ENCODE assay signal across 17 cellular contexts in the genomic region with DNA sequence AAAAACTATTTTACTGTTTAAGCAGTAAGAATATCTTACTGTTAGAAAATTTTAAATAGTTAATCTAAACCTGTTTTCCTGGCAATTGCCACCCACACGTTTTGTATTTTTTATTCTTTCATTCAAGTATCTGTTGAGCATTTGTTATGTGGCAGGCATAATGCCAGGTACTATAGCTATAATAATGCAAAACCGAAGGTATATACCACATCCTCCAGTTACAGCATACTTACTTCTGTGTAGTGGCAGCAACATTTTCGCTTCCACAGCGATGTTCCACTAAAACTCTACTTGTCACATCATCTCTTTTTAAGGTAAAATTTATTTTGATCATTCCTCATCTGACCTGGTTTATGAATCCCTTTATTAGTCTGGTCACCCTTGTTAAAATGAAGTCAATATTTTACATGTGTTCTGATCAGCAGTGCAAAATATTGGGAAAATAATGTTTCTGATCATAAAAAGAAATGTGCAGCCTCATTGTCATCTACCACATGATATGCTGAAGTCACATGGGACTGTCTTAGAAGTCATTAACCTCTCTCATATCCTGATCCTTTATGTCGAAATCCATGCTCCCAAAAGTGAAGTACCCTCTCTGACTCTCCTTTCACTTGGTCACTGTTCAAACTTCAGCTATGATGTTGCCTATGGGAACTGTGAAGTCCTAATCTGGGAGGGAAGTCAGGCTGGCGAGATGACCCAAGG. TPM values are rescaled to one million over a fixed set of nuclear protein-coding genes. Genes with fewer than 3 reads are reported as not detected.
A peak's percentile ranks its signal among the peaks of the same experiment; 100 is the strongest.
DNase-seq lines count a peak whose midpoint lies in the region; ATAC-seq, FAIRE-seq and TF ChIP-seq lines count a peak whose summit lies in the region.
"Had no signal": no experiment of that assay in that cellular context is flagged by ENCODE, and none has a peak within 500 bp of the region (broad histone marks: within the 10 kb centered on the region; RNA-seq: fewer than 3 reads in every experiment).

No MANE protein-coding gene starts in this region.

- peaks cover 18% of the 10 kb centered on the region; the same call in 1 of the 2 replicates for H4K20me1 ChIP-seq in HepG2 (ENCODE audit: insufficient read depth, low read length)

- no peak overlapping the region for H3K4me3 ChIP-seq in right lobe of liver
- no peak overlapping the region for H3K4me3 ChIP-seq in HepG2 (replicated peaks in 1 of 3; ENCODE audit: insufficient read depth in 1 of 3, low read depth in 2 of 3, low read length in 3 of 3)
- no peak overlapping the region for H3K4me3 ChIP-seq in right atrium auricular region
- H3K4me3 ChIP-seq: mucosa of descending colon had no signal

- no peaks in the 10 kb centered on the region for H3K36me3 ChIP-seq in right lobe of liver
- peaks cover 0 to 3% of the 10 kb centered on the region in 2 experiments; a peak in 3 of 5 replicates for H3K36me3 ChIP-seq in HepG2 (replicated peaks in 1 of 2; ENCODE audit: control insufficient read depth in 1 of 2, insufficient read depth in 2 of 2, low read length in 2 of 2)
- H3K36me3 ChIP-seq in right atrium auricular region = no peaks in the 10 kb centered on the region

- no peak overlapping the region for H2AFZ ChIP-seq in HepG2 (ENCODE audit: low read length)

- peaks cover 90% of the 10 kb centered on the region for H3K79me2 ChIP-seq in HepG2 (ENCODE audit: insufficient read depth, low read length)

- FAIRE-seq in HepG2 (lab: Jason Lieb, UNC) = no peak
- FAIRE-seq: HTR-8/SVneo had no signal

- TF ChIP-seq EP300 in HepG2 (IDR thresholded peaks at IDR 0.05; ENCODE audit: low read depth in 2 of 2, low read length in 2 of 2) (no peak), HepG2 (CRISPR knock-in tag; IDR thresholded peaks at IDR 0.05; ENCODE audit: borderline replicate concordance) (no peak)

- DNase-seq in right lobe of liver = no peak
- no peak for DNase-seq in HepG2 (ENCODE audit: low spot score)
- no peak for DNase-seq in T-helper 2 cell treated with Interferon-gamma antibody and Interleukin-4, amounts not matched to agents 5 μg/mL and 100 μg/mL, for 36 hours (ENCODE audit: low spot score)
- DNase-seq in right atrium auricular region (ENCODE audit: low spot score) = no peak
- DNase-seq in NCI-H2171 treated with DMSO at 0.1 percent for 48 hours (lab: John Stamatoyannopoulos, UW) = no peak
- DNase-seq in LoVo (ENCODE audit: low spot score) = no peak
- DNase-seq in NCI-H2196 treated with DMSO at 0.1 percent for 48 hours (lab: John Stamatoyannopoulos, UW; ENCODE audit: unreplicated experiment) = no peak
- DNase-seq: activated CD4-positive, alpha-beta memory T cell treated with anti-CD3 and anti-CD28 coated beads for 36 hours; hypothalamus; mucosa of descending colon; NCI-H1092; NCI-H748 treated with DMSO at 0.1 percent for 48 hours; nucleus accumbens; SK-N-SH had no signal

- H3K27me3 ChIP-seq in right lobe of liver (no peaks in the 10 kb centered on the region), HepG2 (ENCODE audit: control insufficient read depth in 1 of 2, insufficient read depth in 2 of 2, low read length in 2 of 2) (no peaks in the 10 kb centered on the region), right atrium auricular region (no peaks in the 10 kb centered on the region)

- peak overlapping the region; percentile 19 for H3K27ac Mint-ChIP-seq in T-helper 2 cell treated with Interferon-gamma antibody and Interleukin-4, amounts not matched to agents 5 μg/mL and 100 μg/mL, for 36 hours
- H3K27ac Mint-ChIP-seq: activated CD4-positive, alpha-beta memory T cell treated with anti-CD3 and anti-CD28 coated beads for 36 hours had no signal

- intact Hi-C loops in right lobe of liver (cut with DNase I) (no loop called here), HepG2 (cut with micrococcal nuclease; ENCODE audit: unreplicated experiment) (no loop called here)

- no peaks in the 10 kb centered on the region for H3K9me3 Mint-ChIP-seq in T-helper 2 cell treated with Interferon-gamma antibody and Interleukin-4, amounts not matched to agents 5 μg/mL and 100 μg/mL, for 36 hours
- H3K9me3 Mint-ChIP-seq: activated CD4-positive, alpha-beta memory T cell treated with anti-CD3 and anti-CD28 coated beads for 36 hours; activated T-helper 1 cell treated with anti-CD3 and anti-CD28 coated beads, Interleukin-12 subunit alpha, Interleukin-12 subunit beta, Interleukin-2, Interleukin-4 antibody, amounts not matched to agents 30 ng/mL and 10 ng/mL and 1 ng/mL, durations not matched to agents 14 hours and 24 hours and 36 hours had no signal

- no peak overlapping the region for H3K4me2 ChIP-seq in HepG2 (ENCODE audit: low read depth, low read length)
- H3K4me2 ChIP-seq: SK-N-SH had no signal

- WGBS in right lobe of liver (ENCODE audit: insufficient coverage, low coverage, low lambda C conversion rate, missing lambda C conversion rate) = 52% methylated on average over 6 of the region's 6 CpGs
- 95% methylated on average over 6 of the region's 6 CpGs for WGBS in HepG2 (ENCODE audit: low lambda C conversion rate)

- CTCF ChIA-PET in HepG2 (lab: Yijun Ruan, JAX; ENCODE audit: low intra/inter-chr PET ratio, low total read pairs) = no interaction called here

- H3K27ac ChIP-seq in right lobe of liver = no peak overlapping the region
- H3K27ac ChIP-seq in HepG2 (ENCODE audit: extremely low read length, insufficient read depth, low read length) = no peak overlapping the region
- peak overlapping the region; percentile 37 to 63 for H3K27ac ChIP-seq in right atrium auricular region

- peaks cover 3% of the 10 kb centered on the region for H3K36me3 Mint-ChIP-seq in T-helper 2 cell treated with Interferon-gamma antibody and Interleukin-4, amounts not matched to agents 5 μg/mL and 100 μg/mL, for 36 hours (ENCODE audit: low read depth)

- H3K4me1 ChIP-seq in right lobe of liver = peaks cover 0 to 34% (median 17%) of the 10 kb centered on the region in 4 donors
- peaks cover 59% of the 10 kb centered on the region for H3K4me1 ChIP-seq in HepG2 (ENCODE audit: insufficient read depth, low read length)
- peaks cover 0 to 46% of the 10 kb centered on the region in 2 donors for H3K4me1 ChIP-seq in right atrium auricular region

- no peak for TF ChIP-seq RAD21 in HepG2 (CRISPR knock-in tag; IDR thresholded peaks at IDR 0.05)

- H3K9me3 ChIP-seq in right lobe of liver (no peaks in the 10 kb centered on the region), HepG2 (ENCODE audit: low read length) (no peaks in the 10 kb centered on the region), right atrium auricular region (no peaks in the 10 kb centered on the region)
- H3K9me3 ChIP-seq: mucosa of descending colon, SK-N-SH had no signal

- POLR2A ChIA-PET in HepG2 (lab: Yijun Ruan, JAX) = interaction anchor here (1.2 kb wide), 1 partner anchor 30 kb away, joined by 4 read pairs; a partner anchor contains a TSS

- H3K4me3 Mint-ChIP-seq in T-helper 2 cell treated with Interferon-gamma antibody and Interleukin-4, amounts not matched to agents 5 μg/mL and 100 μg/mL, for 36 hours = peak overlapping the region; percentile 10
- H3K4me3 Mint-ChIP-seq: activated CD4-positive, alpha-beta memory T cell treated with anti-CD3 and anti-CD28 coated beads for 36 hours; activated T-helper 1 cell treated with anti-CD3 and anti-CD28 coated beads, Interleukin-12 subunit alpha, Interleukin-12 subunit beta, Interleukin-2, Interleukin-4 antibody, amounts not matched to agents 30 ng/mL and 10 ng/mL and 1 ng/mL, durations not matched to agents 14 hours and 24 hours and 36 hours had no signal

- in situ Hi-C loops in HepG2 (cut with HindIII; ENCODE audit: extremely low pct_ligation_motif_present, low pct_unique_long_range_greater_than_20kb) = no loop called here

- H3K27me3 Mint-ChIP-seq in T-helper 2 cell treated with Interferon-gamma antibody and Interleukin-4, amounts not matched to agents 5 μg/mL and 100 μg/mL, for 36 hours (ENCODE audit: low read depth) = no peaks in the 10 kb centered on the region
- H3K27me3 Mint-ChIP-seq: activated CD4-positive, alpha-beta memory T cell treated with anti-CD3 and anti-CD28 coated beads for 36 hours had no signal

- ATAC-seq in right lobe of liver = peak; percentile 20 to 63 (median 53)
- no peak for ATAC-seq in HepG2
- ATAC-seq: mucosa of descending colon, Panc1 had no signal

- TF ChIP-seq POLR2A in right lobe of liver (IDR thresholded peaks at IDR 0.05) (no peak), HepG2 (IDR thresholded peaks at IDR 0.05; ENCODE audit: insufficient read depth in 1 of 2, low read depth in 2 of 2, low read length in 2 of 2) (no peak)

- no peak for TF ChIP-seq CTCF in right lobe of liver (IDR thresholded peaks at IDR 0.05)
- TF ChIP-seq CTCF in HepG2 (CRISPR knock-in tag; IDR thresholded peaks at IDR 0.05) = no peak
- TF ChIP-seq CTCF in right atrium auricular region (IDR thresholded peaks at IDR 0.05) = no peak

- peaks cover 28% of the 10 kb centered on the region for H3K4me1 Mint-ChIP-seq in T-helper 2 cell treated with Interferon-gamma antibody and Interleukin-4, amounts not matched to agents 5 μg/mL and 100 μg/mL, for 36 hours (ENCODE audit: low read depth)

- no TSS peak for BruUV-seq in HepG2 (replicated peaks; lab: Mats Ljungman, UMichigan)

- H3K9ac ChIP-seq in HepG2 (ENCODE audit: insufficient read depth, low read depth, low read length) = no peak overlapping the region
- H3K9ac ChIP-seq: SK-N-SH had no signal

RNA-seq across cellular contexts. Expression of a gene that starts 29.9 kb away (rescaled TPM):
- total RNA-seq in right lobe of liver (10 to 100 TPM; 20.6 to 26.7 (median 24.8) TPM), HepG2 (2016; rRNA removed; fragmentation: Illumina TruSeq; extraction: Trizol) (12.8 and 18.7 TPM in 2 replicates), right atrium auricular region (10 to 100 TPM; 20.9 to 24.7 TPM)
- 3.0 and 3.2 TPM in 2 replicates for total RNA-seq in HepG2 (2016; cell fraction: cytosol; rRNA removed; fragmentation: Illumina TruSeq; extraction: Trizol; ENCODE audit: low read depth)
- 13.0 and 16.0 TPM in 2 replicates for total RNA-seq in HepG2 (2016; cell fraction: insoluble cytoplasmic fraction; rRNA removed; fragmentation: Illumina TruSeq; extraction: Trizol)
- total RNA-seq in HepG2 (2016; cell fraction: membrane; rRNA removed; fragmentation: Illumina TruSeq; extraction: Trizol) = 15.3 and 16.6 TPM in 2 replicates
- total RNA-seq in HepG2 (2016; cell fraction: nucleus; rRNA removed; fragmentation: Illumina TruSeq; extraction: Trizol) = 19.0 and 19.2 TPM in 2 replicates
- polyA plus RNA-seq in HepG2 (2011; rRNA removed) = 7.4 and 7.9 TPM in 2 replicates
- 3.5 and 5.6 TPM in 2 replicates for polyA plus RNA-seq in HepG2 (2011; cell fraction: cytosol; rRNA removed)
- polyA plus RNA-seq in HepG2 (2011; cell fraction: nucleus; rRNA removed) = 5.9 and 6.1 TPM in 2 replicates
- polyA plus RNA-seq in HepG2 (2012) = 16.9 and 18.9 TPM in 2 replicates
- 1.6 and 2.1 TPM in 2 replicates for polyA plus RNA-seq in HepG2 (2016; cell fraction: cytosol; fragmentation: Illumina TruSeq; extraction: Trizol; ENCODE audit: low read depth)
- 22.0 and 25.2 TPM in 2 replicates for polyA plus RNA-seq in HepG2 (2016; cell fraction: insoluble cytoplasmic fraction; fragmentation: Illumina TruSeq; extraction: Trizol; ENCODE audit: low read depth)
- 10.0 and 10.9 TPM in 2 replicates for polyA plus RNA-seq in HepG2 (2016; cell fraction: membrane; fragmentation: Illumina TruSeq; extraction: Trizol; ENCODE audit: low read depth)
- 14.1 and 14.5 TPM in 2 replicates for polyA plus RNA-seq in HepG2 (2016; cell fraction: nucleus; fragmentation: Illumina TruSeq; extraction: Trizol; ENCODE audit: insufficient read depth, low read depth)
- 5.6 and 8.7 TPM in 2 replicates for polyA minus RNA-seq in HepG2 (2011; rRNA and poly(A)+ RNA removed; ENCODE audit: low replicate concordance)
- 6.8 and 9.4 TPM in 2 replicates for polyA minus RNA-seq in HepG2 (2011; cell fraction: cytosol; rRNA and poly(A)+ RNA removed)
- 30.8 and 37.2 TPM in 2 replicates for polyA minus RNA-seq in HepG2 (2011; cell fraction: nucleus; rRNA and poly(A)+ RNA removed)

Comparison
In these comparisons a context has a peak if more than half of its experiments do, and no peak if none do; other contexts are left out.
1. H3K27ac ChIP-seq: peak in right atrium auricular region (2 of 2); none in right lobe of liver (0 of 3) and HepG2 (single experiment).